In the genomic region with DNA sequence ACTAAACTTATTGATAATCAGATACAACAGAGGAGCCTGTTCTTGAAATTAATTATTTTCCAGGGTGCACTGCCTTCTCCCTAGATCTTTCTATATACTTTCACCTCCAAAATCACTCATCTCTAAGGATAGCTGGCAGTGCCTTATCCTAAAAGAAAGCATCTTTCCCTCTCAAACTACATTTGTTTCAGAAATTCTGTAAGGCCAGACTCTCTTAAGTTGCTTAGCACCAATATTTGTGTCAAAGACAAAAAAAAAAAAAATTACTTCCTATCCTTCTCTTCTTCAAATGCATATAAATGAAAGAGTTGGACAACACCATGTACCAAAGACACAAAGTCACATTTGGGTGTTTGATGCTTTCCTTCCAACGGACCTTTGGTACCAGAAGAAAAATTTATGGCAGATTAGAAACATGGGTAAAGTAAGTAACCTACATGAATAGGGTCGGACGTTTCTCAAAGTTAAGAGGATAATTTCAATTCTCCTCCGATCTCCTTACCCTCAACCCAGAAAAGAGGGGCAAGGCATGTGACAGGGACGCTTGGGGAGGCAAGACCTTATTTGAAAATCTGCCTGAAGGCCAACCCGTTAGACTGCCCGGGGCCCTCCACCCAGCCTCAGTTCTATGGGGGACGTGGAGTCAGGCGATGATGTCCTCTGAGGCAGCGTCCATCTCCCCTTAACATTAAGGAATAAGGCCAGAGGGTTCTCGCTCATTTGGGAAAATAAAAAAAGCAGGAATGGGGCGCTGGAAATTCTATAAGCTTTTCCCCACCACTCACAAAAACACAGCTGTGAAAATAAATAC, we compare ENCODE assay signal across 8 cellular contexts.
A peak's percentile ranks its signal among the peaks of the same experiment; 100 is the strongest.
DNase-seq lines count a peak whose midpoint lies in the region; ATAC-seq and TF ChIP-seq lines count a peak whose summit lies in the region.

No MANE protein-coding gene starts in this region.

- H3K27me3 ChIP-seq in BJ (ENCODE audit: control insufficient read depth, insufficient read depth, low read length) (no peaks in the 10 kb centered on the region), muscle layer of colon (ENCODE audit: control insufficient read depth in 1 of 2, insufficient read depth in 2 of 2, low read length in 2 of 2) (no peaks in the 10 kb centered on the region)

- H3K4me1 ChIP-seq in muscle layer of colon (ENCODE audit: insufficient read depth, low read length), result peaks cover 38% of the 10 kb centered on the region

- H3K27ac ChIP-seq in muscle layer of colon (ENCODE audit: low read depth, low read length), result peak overlapping the region; percentile 81

- H3K36me3 ChIP-seq in BJ (ENCODE audit: control insufficient read depth, insufficient read depth, low read length), result no peaks in the 10 kb centered on the region
- H3K36me3 ChIP-seq in muscle layer of colon (ENCODE audit: insufficient read depth, low read length), result no peaks in the 10 kb centered on the region

- no peaks in the 10 kb centered on the region for H3K9me3 ChIP-seq in muscle layer of colon (ENCODE audit: low read length)

- POLR2A ChIA-PET in BJ (lab: Charles Lee), result no interaction called here

- DNase-seq in BJ (ENCODE audit: low read depth), result no peak
- DNase-seq in Jurkat, Clone E6-1 (ENCODE audit: low read depth, low spot score), result no peak
- DNase-seq in central memory CD4-positive, alpha-beta T cell, result peak; percentile 57
- no peak for DNase-seq in NCI-H446 (lab: John Stamatoyannopoulos, UW)
- DNase-seq in T-helper 9 cell, result no peak
- DNase-seq in A172 (ENCODE audit: low spot score), result no peak

- H3K9ac ChIP-seq in muscle layer of colon (ENCODE audit: low read length), result peak overlapping the region; percentile 83

- no peak for ATAC-seq in HG03460 (IDR thresholded peaks at IDR 0.05; ENCODE audit: unreplicated experiment)

- H3K4me3 ChIP-seq in BJ (ENCODE audit: low read depth, low read length) (peak overlapping the region; percentile 76), muscle layer of colon (ENCODE audit: low read depth in 1 of 2, low read length in 2 of 2) (peak overlapping the region; percentile 72 to 80)
- peak overlapping the region; percentile 91 for H3K4me3 ChIP-seq in Jurkat, Clone E6-1 (ENCODE audit: low read length)

- CTCF ChIA-PET in BJ (lab: Yijun Ruan, JAX), result interaction anchor here (0.7 to 5.0 kb wide), 8 partner anchors 11 to 363 kb away, joined by 3 to 47 read pairs (median 3); no protein-coding TSS in a partner anchor

- no peak for TF ChIP-seq CTCF in BJ (IDR thresholded peaks at IDR 0.05; ENCODE audit: insufficient read depth, low read depth, low read length)
